In the genomic region with DNA sequence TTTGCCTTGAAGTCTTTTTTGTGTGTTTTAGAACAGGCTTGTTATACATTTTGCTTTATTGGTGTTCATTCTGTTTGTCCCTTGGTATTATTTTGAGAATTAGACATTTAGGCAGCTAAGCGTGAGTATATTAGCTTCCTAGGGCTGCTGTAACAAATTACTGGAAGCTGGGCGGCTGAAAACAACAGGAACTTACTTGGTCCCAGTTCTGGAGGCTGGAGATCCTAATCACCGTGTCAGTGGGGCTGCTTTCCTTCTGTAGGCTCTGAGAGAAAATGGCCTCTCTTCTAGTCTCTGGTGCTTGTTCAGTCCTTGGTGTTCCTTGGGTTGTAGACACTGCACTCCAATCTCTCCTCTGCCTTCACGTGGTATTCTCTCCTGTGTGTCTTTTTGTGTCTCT, we compare ENCODE assay signal across 1 cellular context.
TF ChIP-seq lines count a peak whose summit lies in the region.

No MANE protein-coding gene starts in this region.

TF ChIP-seq in endothelial cell of umbilical vein, 7 proteins besides CTCF, POLR2A, EP300 and RAD21:
- TF ChIP-seq GATA2 (IDR thresholded peaks at IDR 0.05; ENCODE audit: insufficient read depth, insufficient read length, low read depth, low read length) = no peak
- no peak for TF ChIP-seq FOS (IDR thresholded peaks at IDR 0.05; ENCODE audit: borderline replicate concordance, insufficient read depth, low read length)
- no peak for TF ChIP-seq MYC (IDR thresholded peaks at IDR 0.05; ENCODE audit: low read depth, low read length)
- no peak for TF ChIP-seq EZH2 (IDR thresholded peaks at IDR 0.05; ENCODE audit: borderline replicate concordance, low read depth, low read length, severe bottlenecking)
